In the genomic region with DNA sequence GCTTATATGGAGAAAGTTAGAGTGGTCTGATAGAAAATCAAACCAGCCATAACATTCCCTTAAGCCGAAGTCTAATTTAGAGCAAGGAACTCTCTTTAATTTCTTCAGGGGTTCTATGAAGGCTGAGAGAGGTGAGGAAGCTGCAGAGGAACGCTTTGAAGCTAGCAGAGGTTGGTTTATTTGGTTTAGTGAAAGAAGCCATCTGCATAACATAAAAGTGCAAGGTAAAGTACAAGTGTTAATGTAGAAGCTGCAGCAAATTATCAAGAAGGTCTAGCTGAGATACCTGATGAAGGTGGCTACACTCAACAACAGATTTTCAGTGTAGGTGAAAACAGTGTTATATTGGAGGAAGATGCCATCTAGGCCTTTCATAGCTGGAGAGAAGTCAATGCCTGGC, we compare ENCODE assay signal across 20 cellular contexts.
"Had no signal": no experiment of that assay in that cellular context is flagged by ENCODE, and none has a peak within 500 bp of the region (broad histone marks: within the 10 kb centered on the region; RNA-seq: fewer than 3 reads in every experiment).

No MANE protein-coding gene starts in this region.

- H3K4me1 Mint-ChIP-seq: nephron progenitor cell had no signal

- H3K27ac Mint-ChIP-seq: endodermal cell, nephron progenitor cell had no signal

- DNase-seq: activated CD4-positive, alpha-beta T cell treated with anti-CD3 and anti-CD28 coated beads for 48 hours; activated CD4-positive, CD25-positive, alpha-beta regulatory T cell; activated CD8-positive, alpha-beta memory T cell treated with anti-CD3 and anti-CD28 coated beads for 24 hours; activated CD8-positive, alpha-beta memory T cell treated with anti-CD3 and anti-CD28 coated beads, Interleukin-2, amount 50 U/mL, for 48 hours; dorsolateral prefrontal cortex; endodermal cell; foreskin keratinocyte; mesendoderm; nephron progenitor cell; occipital lobe; stimulated activated CD4-positive, alpha-beta T cell treated with anti-CD3 and anti-CD28 coated beads, Interleukin-12 subunit alpha, Interleukin-12 subunit beta, amount 100 ng/mL, for 4 hours; stimulated activated CD4-positive, alpha-beta T cell treated with anti-CD3 and anti-CD28 coated beads, Interleukin-1b, Interleukin-23, amount 100 ng/mL, for 48 hours; stimulated activated CD8-positive, alpha-beta memory T cell treated with anti-CD3 and anti-CD28 coated beads, Interleukin-4, amount 100 ng/mL, for 48 hours; T-helper 9 cell; transverse colon; uterus had no signal

- H3K9me3 Mint-ChIP-seq: endodermal cell, nephron progenitor cell had no signal

- H3K4me1 ChIP-seq: uterus had no signal

- H3K27me3 ChIP-seq: dorsolateral prefrontal cortex, foreskin keratinocyte, hepatocyte, right atrium auricular region, suprapubic skin, transverse colon, uterus had no signal

- H3K27ac ChIP-seq: dorsolateral prefrontal cortex, foreskin keratinocyte, hepatocyte, right atrium auricular region, SK-N-MC, suprapubic skin, transverse colon, uterus had no signal

- H3K9me3 ChIP-seq: right atrium auricular region, suprapubic skin, transverse colon, uterus had no signal

- H3K36me3 ChIP-seq: right atrium auricular region, suprapubic skin, transverse colon, uterus had no signal

- H3K4me3 ChIP-seq: dorsolateral prefrontal cortex, hepatocyte, right atrium auricular region, SK-N-MC, suprapubic skin, transverse colon, uterus had no signal

- ATAC-seq: foreskin keratinocyte had no signal

- H3K4me3 Mint-ChIP-seq: endodermal cell, nephron progenitor cell had no signal
